In genomic region chr22:47370448-47371262, GRCh38 we compare ENCODE assay signal across 19 cellular contexts.
DNase-seq lines count a peak whose midpoint lies in the region.
"Had no signal": no experiment of that assay in that cellular context is flagged by ENCODE, and none has a peak within 500 bp of the region (broad histone marks: within the 10 kb centered on the region; RNA-seq: fewer than 3 reads in every experiment).

No MANE protein-coding gene starts in this region.

- no peaks in the 10 kb centered on the region for H3K79me1 ChIP-seq in mesendoderm (ENCODE audit: low read length)

- no peak overlapping the region for H3K56ac ChIP-seq in mesendoderm (ENCODE audit: low read length)

- no peak overlapping the region for H2BK15ac ChIP-seq in mesendoderm (replicated peaks; ENCODE audit: low read depth)

- no peak overlapping the region for H4K8ac ChIP-seq in mesendoderm (ENCODE audit: low read depth, low read length)

- H2BK120ac ChIP-seq in mesendoderm (ENCODE audit: low read depth, low read length) = no peak overlapping the region

- no peak overlapping the region for H3K4me2 ChIP-seq in mesendoderm (ENCODE audit: low read length)

- no peaks in the 10 kb centered on the region for H3K79me2 ChIP-seq in mesendoderm (ENCODE audit: control insufficient read depth, insufficient read depth, low read length)

- DNase-seq in activated effector memory CD4-positive, alpha-beta T cell treated with anti-CD3 and anti-CD28 coated beads, Interleukin-2, amount 50 U/mL, for 16 hours = peak; percentile 60
- DNase-seq in activated effector memory CD4-positive, alpha-beta T cell treated with Interleukin-2 at 50 U/mL for 16 hours = no peak
- DNase-seq in activated CD8-positive, alpha-beta memory T cell treated with anti-CD3 and anti-CD28 coated beads, Interleukin-2, amount 50 U/mL, for 48 hours = peak; percentile 36
- DNase-seq in mesendoderm = no peak
- DNase-seq in ureter (ENCODE audit: low spot score) = peak; percentile 29
- DNase-seq in AG08396 (ENCODE audit: low spot score) = no peak
- no peak for DNase-seq in NCI-H2196 (lab: John Stamatoyannopoulos, UW; ENCODE audit: unreplicated experiment)
- no peak for DNase-seq in cortex of kidney (lab: John Stamatoyannopoulos, UW)
- DNase-seq: activated B cell treated with CpG ODN at 0.5 μM for 24 hours; activated CD8-positive, alpha-beta T cell treated with anti-CD3 and anti-CD28 coated beads, Interleukin-2, amount 10 ng/mL, durations not matched to agents 7 days and 5 days; effector CD4-positive, alpha-beta T cell; Kasumi-1; mucosa of descending colon; NCI-H1092 treated with DMSO at 0.1 percent for 48 hours; NCI-H2081 treated with DMSO at 0.1 percent for 48 hours; NCI-H524; SJCRH30 had no signal

- H2BK5ac ChIP-seq in mesendoderm (ENCODE audit: low read length) = no peak overlapping the region

- no peak overlapping the region for H3K23ac ChIP-seq in mesendoderm (ENCODE audit: low read length)

- no peak overlapping the region for H3K18ac ChIP-seq in mesendoderm (ENCODE audit: low read length)

- WGBS in mesendoderm (ENCODE audit: extremely low coverage, insufficient coverage, low lambda C conversion rate) = no CpG with 5 or more reads among the region's 18 CpGs

- H3K4me3 ChIP-seq in mesendoderm (ENCODE audit: low read length) = peak overlapping the region; percentile 11
- H3K4me3 ChIP-seq: cardiac muscle cell, esophagus muscularis mucosa, mucosa of descending colon, SJCRH30 had no signal

- H3K36me3 ChIP-seq in mesendoderm (ENCODE audit: control insufficient read depth, insufficient read depth, low read length) = no peaks in the 10 kb centered on the region
- H3K36me3 ChIP-seq: cardiac muscle cell, esophagus muscularis mucosa, SJCRH30 had no signal

- no peak overlapping the region for H3K4ac ChIP-seq in mesendoderm (ENCODE audit: low read depth, low read length)

- no peak overlapping the region for H4K5ac ChIP-seq in mesendoderm (ENCODE audit: low read length)

- no peak overlapping the region for H2AK5ac ChIP-seq in mesendoderm (ENCODE audit: low read length)

- no peaks in the 10 kb centered on the region for H3K4me1 ChIP-seq in mesendoderm (ENCODE audit: control insufficient read depth, low read depth, low read length)
- H3K4me1 ChIP-seq: esophagus muscularis mucosa, SJCRH30 had no signal

- H3K9ac ChIP-seq in mesendoderm (ENCODE audit: low read length) = no peak overlapping the region

- no peaks in the 10 kb centered on the region for H3K27me3 ChIP-seq in mesendoderm (ENCODE audit: insufficient read depth, low read length, poor library complexity)
- H3K27me3 ChIP-seq: cardiac muscle cell, SJCRH30 had no signal

- H3K27ac ChIP-seq in mesendoderm (ENCODE audit: low read depth, low read length) = no peak overlapping the region
- H3K27ac ChIP-seq: cardiac muscle cell, esophagus muscularis mucosa, SJCRH30 had no signal

Comparison
In these comparisons a context has a peak if more than half of its experiments do, and no peak if none do; other contexts are left out.
1. DNase-seq: peak in activated effector memory CD4-positive, alpha-beta T cell treated with anti-CD3 and anti-CD28 coated beads, Interleukin-2, amount 50 U/mL, for 16 hours (single experiment), activated CD8-positive, alpha-beta memory T cell treated with anti-CD3 and anti-CD28 coated beads, Interleukin-2, amount 50 U/mL, for 48 hours (single experiment) and ureter (single experiment); none in activated effector memory CD4-positive, alpha-beta T cell treated with Interleukin-2 at 50 U/mL for 16 hours (single experiment), mesendoderm (single experiment), AG08396 (single experiment), NCI-H2196 (single experiment) and cortex of kidney (single experiment).